Comparison of ENCODE assay signal across 1 cellular context in the genomic region with DNA sequence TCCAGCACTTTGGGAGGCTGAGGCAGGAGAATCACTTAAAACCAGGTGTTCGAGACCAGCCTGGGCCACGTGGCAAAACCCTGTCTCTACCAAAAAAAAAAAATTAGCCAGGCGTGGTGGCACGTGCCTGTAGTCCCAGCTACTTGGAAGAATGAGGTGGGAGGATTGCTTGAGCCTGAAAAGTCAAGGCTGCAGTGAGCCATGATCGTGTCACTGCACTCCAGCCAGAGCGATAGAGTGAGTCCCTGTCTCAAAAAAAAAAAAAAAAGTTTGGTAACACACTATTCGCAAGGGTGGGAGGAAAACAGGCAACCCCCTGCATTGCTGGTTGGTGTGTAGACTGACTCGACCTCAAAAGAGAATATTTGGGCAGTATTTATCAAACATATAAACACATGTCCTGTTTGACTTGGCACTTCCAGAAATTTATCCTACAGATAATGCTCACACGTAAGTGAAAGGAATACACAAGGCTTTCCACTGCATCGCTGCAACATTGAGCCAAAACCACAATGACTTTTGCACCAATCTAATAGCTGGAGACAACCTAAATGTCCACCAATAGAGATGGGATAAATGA.
TF ChIP-seq lines count a peak whose summit lies in the region.

No MANE protein-coding gene starts in this region.

TF ChIP-seq in endothelial cell of umbilical vein, 7 proteins besides CTCF, POLR2A, EP300 and RAD21 (continued from another document):
- no peak for TF ChIP-seq EZH2 (IDR thresholded peaks at IDR 0.05; ENCODE audit: borderline replicate concordance, low read depth, low read length, severe bottlenecking)
